In the genomic region with DNA sequence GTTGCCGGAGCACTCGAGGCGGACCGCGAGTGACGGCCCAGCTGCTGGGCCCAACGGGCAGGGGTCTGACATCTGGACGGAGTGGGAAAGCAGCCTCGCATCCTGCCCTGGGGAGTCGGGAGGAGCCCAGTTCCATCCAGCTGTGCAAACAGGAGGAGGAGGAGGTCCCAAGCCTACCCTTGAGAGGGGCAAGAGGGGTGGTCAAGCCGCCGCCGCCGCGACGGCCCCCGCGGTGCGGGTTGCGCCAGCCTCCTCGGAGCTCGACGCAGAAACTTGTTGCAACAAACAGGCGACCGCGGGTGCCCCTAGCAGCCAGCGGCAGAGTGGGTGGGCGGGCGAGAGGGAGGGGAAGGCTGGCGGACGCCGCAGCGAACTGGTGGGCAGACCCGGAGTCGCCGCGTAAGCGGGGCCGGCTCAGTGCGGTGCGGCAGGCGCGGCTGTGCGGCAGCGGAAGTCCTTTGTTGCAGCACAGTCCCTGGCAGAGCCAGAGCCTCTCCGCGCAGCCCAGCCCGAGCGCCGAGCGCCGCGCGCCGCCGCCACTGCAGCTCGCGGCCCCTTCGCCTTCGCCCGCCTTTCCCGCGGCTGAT, we compare ENCODE assay signal across 7 cellular contexts. TPM values are rescaled to one million over a fixed set of nuclear protein-coding genes. Genes with fewer than 3 reads are reported as not detected.
DNase-seq lines count a peak whose midpoint lies in the region; ATAC-seq, FAIRE-seq and TF ChIP-seq lines count a peak whose summit lies in the region.

Gene ZBTB1, plus strand, starts transcription at position 461 of the 587 bp plus-strand sequence. CDS start 16,735 bp downstream, outside the sequence.

- H3K27ac ChIP-seq in keratinocyte (ENCODE audit: control insufficient read depth, insufficient read depth, low read length) = peak within 1 kb of the TSS; percentile 97

- H3K27me3 ChIP-seq in keratinocyte (ENCODE audit: control insufficient read depth, extremely low read depth, insufficient read depth, low read length) = no peaks in the 10 kb centered on the region

- peaks cover 0 to 4% of the 10 kb centered on the region in 2 experiments for H3K36me3 ChIP-seq in keratinocyte (ENCODE audit: control insufficient read depth in 2 of 2, extremely low read depth in 1 of 2, insufficient read depth in 2 of 2, low read length in 2 of 2)

- H3K9ac ChIP-seq in keratinocyte (ENCODE audit: control insufficient read depth, extremely low read depth, insufficient read depth, low read length) = peak within 1 kb of the TSS; percentile 97

- peak within 1 kb of the TSS; percentile 50 for H2AFZ ChIP-seq in keratinocyte (ENCODE audit: control insufficient read depth, low read length)

- no peaks in the 10 kb centered on the region for H3K9me3 ChIP-seq in keratinocyte (ENCODE audit: control insufficient read depth, low read depth, low read length)

- dilution Hi-C loops in keratinocyte (cut with MboI; ENCODE audit: extremely low pct_ligation_motif_present, low sequenced_read_pairs) = no loop called here

- peak; percentile 18 for ATAC-seq in GM18505 (IDR thresholded peaks at IDR 0.05; ENCODE audit: unreplicated experiment)
- peak; percentile 13 for ATAC-seq in HG03064 (IDR thresholded peaks at IDR 0.05; ENCODE audit: low read depth, unreplicated experiment)
- peak; percentile 41 to 45 for ATAC-seq in activated CD4-positive, CD25-positive, alpha-beta regulatory T cell treated with anti-CD3 and anti-CD28 coated beads, Interleukin-2, amount 50 U/mL, for 24 hours

- TF ChIP-seq CTCF in keratinocyte (optimal IDR thresholded peaks at IDR 0.05 in 1 of 3, IDR thresholded peaks at IDR 0.05 in 1 of 3, conservative IDR thresholded peaks at IDR 0.05 in 1 of 3; ENCODE audit: extremely low read depth in 1 of 3, insufficient read depth in 2 of 3, low read length in 3 of 3) = no peak

- peaks cover 3% of the 10 kb centered on the region for H3K9me1 ChIP-seq in keratinocyte (ENCODE audit: control insufficient read depth, extremely low read depth, insufficient read depth, low read length)

- peaks cover 5% of the 10 kb centered on the region for H4K20me1 ChIP-seq in keratinocyte (ENCODE audit: control insufficient read depth, extremely low read depth, insufficient read depth, low read length)

- peak; percentile 82 for TF ChIP-seq POLR2A in GM18505 (IDR thresholded peaks at IDR 0.05; ENCODE audit: borderline replicate concordance, extremely low read depth, insufficient read depth, insufficient read length)

- peaks cover 50% of the 10 kb centered on the region for H3K4me1 ChIP-seq in keratinocyte (ENCODE audit: control insufficient read depth, extremely low read depth, insufficient read depth, low read length)

- H3K4me3 ChIP-seq in keratinocyte (ENCODE audit: control insufficient read depth in 2 of 3, extremely low read depth in 1 of 3, insufficient read depth in 2 of 3, low read depth in 1 of 3, low read length in 3 of 3) = peak within 1 kb of the TSS; percentile 66 to 88 (median 88)

- peak within 1 kb of the TSS; percentile 83 for H3K4me2 ChIP-seq in keratinocyte (ENCODE audit: control insufficient read depth, extremely low read depth, insufficient read depth, low read depth, low read length)

- FAIRE-seq in keratinocyte (lab: Jason Lieb, UNC) = no peak

- DNase-seq in NCI-H345 treated with DMSO at 0.1 percent for 48 hours (lab: John Stamatoyannopoulos, UW; ENCODE audit: unreplicated experiment) = peak; percentile 49
- DNase-seq in central memory CD4-positive, alpha-beta T cell = peak; percentile 88
- DNase-seq in keratinocyte (ENCODE audit: low read depth, low spot score) = no peak
- peak; percentile 80 for DNase-seq in stimulated activated CD4-positive, alpha-beta T cell treated with anti-CD3 and anti-CD28 coated beads, Interleukin-12 subunit alpha, Interleukin-12 subunit beta, amount 100 ng/mL, for 4 hours

- H3K79me2 ChIP-seq in keratinocyte (ENCODE audit: control insufficient read depth, insufficient read depth, low read length) = peaks cover 59% of the 10 kb centered on the region

RNA-seq across cellular contexts. Expression of gene ZBTB1, which starts in this region (rescaled TPM):
- 22.8 to 40.8 TPM (median 40.7 TPM) in 3 replicates for polyA plus RNA-seq in keratinocyte
- 40.0 TPM for polyA plus RNA-seq in keratinocyte (2011; ENCODE audit: low read depth)
- 11.8 and 31.7 TPM in 2 replicates for polyA plus RNA-seq in keratinocyte (2011; cell fraction: cytosol; rRNA removed)
- polyA plus RNA-seq in keratinocyte (2011; cell fraction: nucleus; rRNA removed) = 79.1 TPM in 2 replicates
- polyA plus RNA-seq in keratinocyte (2012; ENCODE audit: low replicate concordance) = 21.0 and 29.6 TPM in 2 replicates
- 10.2 to 42.3 TPM (median 42.1 TPM) in 3 replicates for polyA minus RNA-seq in keratinocyte
- 21.1 TPM for polyA minus RNA-seq in keratinocyte (2011; cell fraction: cytosol; rRNA and poly(A)+ RNA removed)
- polyA minus RNA-seq in keratinocyte (2011; cell fraction: nucleus; rRNA and poly(A)+ RNA removed) = 30.1 and 85.7 TPM in 2 replicates
